Comparison of ENCODE assay signal across 2 cellular contexts in the genomic region with DNA sequence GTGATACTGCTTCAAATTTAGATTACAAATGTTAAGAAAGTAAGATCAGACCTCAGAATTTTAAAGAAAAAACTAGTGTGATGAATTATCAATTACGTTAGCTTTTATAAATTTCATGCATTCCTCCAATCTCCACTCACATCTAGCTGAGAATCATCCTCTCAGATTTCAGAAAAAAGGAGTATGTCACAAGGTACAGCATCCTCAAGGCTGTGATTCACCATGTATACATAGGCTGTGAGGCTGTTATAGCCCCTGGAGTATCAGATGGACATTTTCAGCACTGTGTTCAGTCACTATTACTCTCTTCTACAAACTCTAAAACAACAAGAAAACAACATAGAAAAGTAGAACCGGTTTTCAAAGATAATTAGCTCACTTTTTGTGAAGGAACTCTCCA.
TF ChIP-seq lines count a peak whose summit lies in the region.

No MANE protein-coding gene starts in this region.

TF ChIP-seq in WTC11, 78 proteins besides CTCF, POLR2A, EP300 and RAD21 (continues in another document):
- TF ChIP-seq ETV6 (CRISPR knock-in tag; IDR thresholded peaks at IDR 0.05): no peak
- TF ChIP-seq FOXJ3 (CRISPR knock-in tag; IDR thresholded peaks at IDR 0.05; ENCODE audit: borderline replicate concordance): no peak
- no peak for TF ChIP-seq NR3C1 (CRISPR knock-in tag; conservative IDR thresholded peaks at IDR 0.05; ENCODE audit: low read depth)
- TF ChIP-seq EMX1 (CRISPR knock-in tag; IDR thresholded peaks at IDR 0.05): no peak
- TF ChIP-seq ZBTB21 (CRISPR knock-in tag; IDR thresholded peaks at IDR 0.05; ENCODE audit: borderline replicate concordance): no peak
- no peak for TF ChIP-seq JUN (CRISPR knock-in tag; IDR thresholded peaks at IDR 0.05)
- TF ChIP-seq FOXK1 (CRISPR knock-in tag; IDR thresholded peaks at IDR 0.05): no peak
- TF ChIP-seq, protein P1, sequence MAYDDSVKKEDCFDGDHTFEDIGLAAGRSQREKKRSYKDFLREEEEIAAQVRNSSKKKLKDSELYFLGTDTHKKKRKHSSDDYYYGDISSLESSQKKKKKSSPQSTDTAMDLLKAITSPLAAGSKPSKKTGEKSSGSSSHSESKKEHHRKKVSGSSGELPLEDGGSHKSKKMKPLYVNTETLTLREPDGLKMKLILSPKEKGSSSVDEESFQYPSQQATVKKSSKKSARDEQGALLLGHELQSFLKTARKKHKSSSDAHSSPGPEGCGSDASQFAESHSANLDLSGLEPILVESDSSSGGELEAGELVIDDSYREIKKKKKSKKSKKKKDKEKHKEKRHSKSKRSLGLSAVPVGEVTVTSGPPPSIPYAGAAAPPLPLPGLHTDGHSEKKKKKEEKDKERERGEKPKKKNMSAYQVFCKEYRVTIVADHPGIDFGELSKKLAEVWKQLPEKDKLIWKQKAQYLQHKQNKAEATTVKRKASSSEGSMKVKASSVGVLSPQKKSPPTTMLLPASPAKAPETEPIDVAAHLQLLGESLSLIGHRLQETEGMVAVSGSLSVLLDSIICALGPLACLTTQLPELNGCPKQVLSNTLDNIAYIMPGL (CRISPR knock-in tag; IDR thresholded peaks at IDR 0.05): no peak
- TF ChIP-seq RORB (CRISPR knock-in tag; IDR thresholded peaks at IDR 0.05): no peak
- TF ChIP-seq FOXP1 (CRISPR knock-in tag; IDR thresholded peaks at IDR 0.05; ENCODE audit: borderline replicate concordance): no peak
- TF ChIP-seq, protein P2, sequence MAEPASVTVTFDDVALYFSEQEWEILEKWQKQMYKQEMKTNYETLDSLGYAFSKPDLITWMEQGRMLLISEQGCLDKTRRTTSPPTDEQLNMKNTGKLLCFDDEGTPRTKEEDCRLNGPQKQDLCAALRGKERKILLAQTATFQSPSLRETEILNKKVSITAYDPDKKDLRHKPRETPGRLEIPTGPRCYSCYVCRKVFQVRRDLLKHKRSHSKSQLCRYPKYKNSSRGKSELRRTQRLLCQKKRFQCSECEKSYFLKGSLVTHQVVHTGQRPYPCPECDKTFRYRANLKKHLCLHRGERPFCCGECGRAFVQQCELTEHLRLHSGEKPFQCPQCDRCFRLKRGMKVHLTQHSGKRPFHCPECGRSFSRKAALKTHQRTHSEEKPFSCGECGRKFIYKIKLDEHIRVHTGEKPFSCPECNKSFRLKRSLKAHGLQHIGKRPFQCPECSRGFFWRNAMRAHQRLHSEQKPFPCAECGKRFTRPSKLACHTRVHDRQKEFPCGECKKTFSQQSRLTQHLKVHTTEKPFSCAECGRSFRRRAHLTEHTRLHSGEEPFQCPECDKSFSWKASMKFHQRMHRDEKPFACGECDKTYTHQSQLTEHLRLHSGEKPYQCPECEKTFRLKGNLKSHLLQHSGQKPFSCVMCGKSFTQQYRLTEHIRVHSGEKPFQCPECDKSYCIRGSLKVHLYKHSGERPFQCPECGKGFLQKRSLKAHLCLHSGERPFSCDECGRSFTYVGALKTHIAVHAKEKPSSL (CRISPR knock-in tag; conservative IDR thresholded peaks at IDR 0.05): no peak
- TF ChIP-seq, protein P3, sequence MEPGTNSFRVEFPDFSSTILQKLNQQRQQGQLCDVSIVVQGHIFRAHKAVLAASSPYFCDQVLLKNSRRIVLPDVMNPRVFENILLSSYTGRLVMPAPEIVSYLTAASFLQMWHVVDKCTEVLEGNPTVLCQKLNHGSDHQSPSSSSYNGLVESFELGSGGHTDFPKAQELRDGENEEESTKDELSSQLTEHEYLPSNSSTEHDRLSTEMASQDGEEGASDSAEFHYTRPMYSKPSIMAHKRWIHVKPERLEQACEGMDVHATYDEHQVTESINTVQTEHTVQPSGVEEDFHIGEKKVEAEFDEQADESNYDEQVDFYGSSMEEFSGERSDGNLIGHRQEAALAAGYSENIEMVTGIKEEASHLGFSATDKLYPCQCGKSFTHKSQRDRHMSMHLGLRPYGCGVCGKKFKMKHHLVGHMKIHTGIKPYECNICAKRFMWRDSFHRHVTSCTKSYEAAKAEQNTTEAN (CRISPR knock-in tag; IDR thresholded peaks at IDR 0.05): no peak
- TF ChIP-seq, protein P4, sequence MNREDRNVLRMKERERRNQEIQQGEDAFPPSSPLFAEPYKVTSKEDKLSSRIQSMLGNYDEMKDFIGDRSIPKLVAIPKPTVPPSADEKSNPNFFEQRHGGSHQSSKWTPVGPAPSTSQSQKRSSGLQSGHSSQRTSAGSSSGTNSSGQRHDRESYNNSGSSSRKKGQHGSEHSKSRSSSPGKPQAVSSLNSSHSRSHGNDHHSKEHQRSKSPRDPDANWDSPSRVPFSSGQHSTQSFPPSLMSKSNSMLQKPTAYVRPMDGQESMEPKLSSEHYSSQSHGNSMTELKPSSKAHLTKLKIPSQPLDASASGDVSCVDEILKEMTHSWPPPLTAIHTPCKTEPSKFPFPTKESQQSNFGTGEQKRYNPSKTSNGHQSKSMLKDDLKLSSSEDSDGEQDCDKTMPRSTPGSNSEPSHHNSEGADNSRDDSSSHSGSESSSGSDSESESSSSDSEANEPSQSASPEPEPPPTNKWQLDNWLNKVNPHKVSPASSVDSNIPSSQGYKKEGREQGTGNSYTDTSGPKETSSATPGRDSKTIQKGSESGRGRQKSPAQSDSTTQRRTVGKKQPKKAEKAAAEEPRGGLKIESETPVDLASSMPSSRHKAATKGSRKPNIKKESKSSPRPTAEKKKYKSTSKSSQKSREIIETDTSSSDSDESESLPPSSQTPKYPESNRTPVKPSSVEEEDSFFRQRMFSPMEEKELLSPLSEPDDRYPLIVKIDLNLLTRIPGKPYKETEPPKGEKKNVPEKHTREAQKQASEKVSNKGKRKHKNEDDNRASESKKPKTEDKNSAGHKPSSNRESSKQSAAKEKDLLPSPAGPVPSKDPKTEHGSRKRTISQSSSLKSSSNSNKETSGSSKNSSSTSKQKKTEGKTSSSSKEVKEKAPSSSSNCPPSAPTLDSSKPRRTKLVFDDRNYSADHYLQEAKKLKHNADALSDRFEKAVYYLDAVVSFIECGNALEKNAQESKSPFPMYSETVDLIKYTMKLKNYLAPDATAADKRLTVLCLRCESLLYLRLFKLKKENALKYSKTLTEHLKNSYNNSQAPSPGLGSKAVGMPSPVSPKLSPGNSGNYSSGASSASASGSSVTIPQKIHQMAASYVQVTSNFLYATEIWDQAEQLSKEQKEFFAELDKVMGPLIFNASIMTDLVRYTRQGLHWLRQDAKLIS (CRISPR knock-in tag; IDR thresholded peaks at IDR 0.05; ENCODE audit: borderline replicate concordance): no peak
- no peak for TF ChIP-seq CREB1 (CRISPR knock-in tag; IDR thresholded peaks at IDR 0.05)

TF ChIP-seq in HepG2, 621 proteins besides CTCF, POLR2A, EP300 and RAD21:
- no peak for TF ChIP-seq NRL (CRISPR knock-in tag; IDR thresholded peaks at IDR 0.05; ENCODE audit: borderline replicate concordance)
- no peak for TF ChIP-seq NFE2 (CRISPR knock-in tag; IDR thresholded peaks at IDR 0.05)
- no peak for TF ChIP-seq ZNF7 (CRISPR knock-in tag; IDR thresholded peaks at IDR 0.05)
- TF ChIP-seq U2AF1 (optimal IDR thresholded peaks at IDR 0.05; ENCODE audit: low read depth, low read length): no peak
- TF ChIP-seq ATF1 (CRISPR knock-in tag; IDR thresholded peaks at IDR 0.05): no peak
- no peak for TF ChIP-seq PAF1 (CRISPR knock-in tag; IDR thresholded peaks at IDR 0.05)
- TF ChIP-seq ZNF616 (CRISPR knock-in tag; IDR thresholded peaks at IDR 0.05; ENCODE audit: low read depth): no peak
- TF ChIP-seq, protein P5, sequence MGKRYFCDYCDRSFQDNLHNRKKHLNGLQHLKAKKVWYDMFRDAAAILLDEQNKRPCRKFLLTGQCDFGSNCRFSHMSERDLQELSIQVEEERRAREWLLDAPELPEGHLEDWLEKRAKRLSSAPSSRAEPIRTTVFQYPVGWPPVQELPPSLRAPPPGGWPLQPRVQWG (CRISPR knock-in tag; IDR thresholded peaks at IDR 0.05; ENCODE audit: borderline replicate concordance, low read depth): no peak
- TF ChIP-seq, protein P6, sequence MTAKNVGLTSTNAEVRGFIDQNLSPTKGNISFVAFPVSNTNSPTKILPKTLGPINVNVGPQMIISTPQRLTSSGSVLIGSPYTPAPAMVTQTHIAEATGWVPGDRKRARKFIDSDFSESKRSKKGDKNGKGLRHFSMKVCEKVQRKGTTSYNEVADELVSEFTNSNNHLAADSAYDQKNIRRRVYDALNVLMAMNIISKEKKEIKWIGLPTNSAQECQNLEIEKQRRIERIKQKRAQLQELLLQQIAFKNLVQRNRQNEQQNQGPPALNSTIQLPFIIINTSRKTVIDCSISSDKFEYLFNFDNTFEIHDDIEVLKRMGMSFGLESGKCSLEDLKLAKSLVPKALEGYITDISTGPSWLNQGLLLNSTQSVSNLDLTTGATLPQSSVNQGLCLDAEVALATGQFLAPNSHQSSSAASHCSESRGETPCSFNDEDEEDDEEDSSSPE (CRISPR knock-in tag; IDR thresholded peaks at IDR 0.05): no peak
